ENCODE assay signal across 1 cellular context in genomic region chr12:6204533-6205143, GRCh38.
TF ChIP-seq lines count a peak whose summit lies in the region.

No MANE protein-coding gene starts in this region.

TF ChIP-seq in H1, 55 proteins besides CTCF, POLR2A, EP300 and RAD21 (continued from another document):
- TF ChIP-seq MAX (IDR thresholded peaks at IDR 0.05) (no peak), TCF12 (IDR thresholded peaks at IDR 0.05; ENCODE audit: low read depth, low read length) (no peak)
